8 cellular contexts compared by ENCODE assay signal in genomic region chr3:64686446-64686908, GRCh38.
A peak's percentile ranks its signal among the peaks of the same experiment; 100 is the strongest.
DNase-seq lines count a peak whose midpoint lies in the region; ATAC-seq and TF ChIP-seq lines count a peak whose summit lies in the region.

No MANE protein-coding gene starts in this region.

- no peak for ATAC-seq in HG03521 (IDR thresholded peaks at IDR 0.05; ENCODE audit: unreplicated experiment)

- TF ChIP-seq CTCF in astrocyte of the cerebellum (IDR thresholded peaks at IDR 0.05; ENCODE audit: low read depth, low read length, missing control alignments) = no peak

- peaks cover 0 to 12% (median 0%) of the 10 kb centered on the region in 5 donors for H3K36me3 ChIP-seq in subcutaneous abdominal adipose tissue (ENCODE audit: control insufficient read depth in 5 of 5, insufficient read depth in 5 of 5, low read length in 5 of 5)

- peak overlapping the region; percentile 61 for H3K4me3 ChIP-seq in astrocyte of the cerebellum (ENCODE audit: low read depth, low read length)
- peak overlapping the region; percentile 92 to 98 (median 93) for H3K4me3 ChIP-seq in subcutaneous abdominal adipose tissue (ENCODE audit: low read depth in 1 of 5, low read length in 5 of 5)

- peaks cover 2 to 47% (median 42%) of the 10 kb centered on the region in 5 donors for H3K4me1 ChIP-seq in subcutaneous abdominal adipose tissue (ENCODE audit: control insufficient read depth in 5 of 5, insufficient read depth in 5 of 5, low read length in 5 of 5)

- H3K9ac ChIP-seq in subcutaneous abdominal adipose tissue (ENCODE audit: low read length in 5 of 5) = peak overlapping the region; percentile 79 to 94 (median 88)

- in situ Hi-C loops in astrocyte of the cerebellum (cut with HindIII; ENCODE audit: low sequenced_read_pairs) = no loop called here

- H3K27ac ChIP-seq in subcutaneous abdominal adipose tissue (ENCODE audit: low read depth, low read length) = peak overlapping the region; percentile 97

- no peaks in the 10 kb centered on the region for H3K27me3 ChIP-seq in subcutaneous abdominal adipose tissue (ENCODE audit: control insufficient read depth in 5 of 5, insufficient read depth in 4 of 5, low read length in 5 of 5)

- no peaks in the 10 kb centered on the region for H3K9me3 ChIP-seq in subcutaneous abdominal adipose tissue (ENCODE audit: control insufficient read depth in 5 of 5, low read length in 5 of 5)

- DNase-seq in SIG-M5 treated with dmso at 0.1 percent for 504 hours (lab: John Stamatoyannopoulos, UW; ENCODE audit: unreplicated experiment) (peak; percentile 64), SIG-M5 (lab: John Stamatoyannopoulos, UW) (no peak), astrocyte of the cerebellum (ENCODE audit: low read depth) (no peak), islet precursor cell (peak; percentile 69), NCI-H2227 treated with DMSO at 0.1 percent for 48 hours (lab: John Stamatoyannopoulos, UW) (no peak), NCI-H1930 (lab: John Stamatoyannopoulos, UW) (no peak)

Comparison
In these comparisons a context has a peak if more than half of its experiments do, and no peak if none do; other contexts are left out.
1. DNase-seq: peak in SIG-M5 treated with dmso at 0.1 percent for 504 hours (single experiment) and islet precursor cell (single experiment); none in SIG-M5 (single experiment), astrocyte of the cerebellum (single experiment), NCI-H2227 treated with DMSO at 0.1 percent for 48 hours (single experiment) and NCI-H1930 (0 of 2).